In the genomic region with DNA sequence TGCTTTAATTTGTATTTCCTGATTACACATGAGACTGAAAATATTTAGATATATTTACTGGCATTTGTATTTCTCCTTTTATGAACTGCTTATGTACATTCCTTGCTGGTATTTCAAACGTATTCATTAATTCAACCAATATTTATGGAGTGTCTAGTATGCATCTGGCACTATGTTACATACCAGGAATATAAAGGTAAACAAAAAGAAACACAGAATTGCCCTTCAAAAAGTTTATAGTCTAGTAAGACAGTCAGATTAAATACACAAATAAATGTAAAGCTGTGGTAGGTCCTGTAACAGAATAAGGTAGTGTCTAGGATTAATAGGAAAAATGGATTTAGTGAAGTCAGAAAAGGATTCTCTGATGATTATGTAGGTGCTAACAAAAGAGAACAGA, we compare ENCODE assay signal across 25 cellular contexts.
DNase-seq lines count a peak whose midpoint lies in the region; ATAC-seq and TF ChIP-seq lines count a peak whose summit lies in the region.
"Had no signal": no experiment of that assay in that cellular context is flagged by ENCODE, and none has a peak within 500 bp of the region (broad histone marks: within the 10 kb centered on the region; RNA-seq: fewer than 3 reads in every experiment).

No MANE protein-coding gene starts in this region.

- H3K9me3 ChIP-seq in parathyroid adenoma (ENCODE audit: control insufficient read depth, low read length), result no peaks in the 10 kb centered on the region
- H3K9me3 ChIP-seq in ovary, result no peaks in the 10 kb centered on the region
- no peaks in the 10 kb centered on the region for H3K9me3 ChIP-seq in mucosa of descending colon
- H3K9me3 ChIP-seq: adrenal gland, BE2C, Caco-2 had no signal

- H3K79me2 ChIP-seq in parathyroid adenoma, result peaks cover 15% of the 10 kb centered on the region

- H3K27me3 ChIP-seq in parathyroid adenoma (ENCODE audit: control insufficient read depth, insufficient read depth, low read length), result no peaks in the 10 kb centered on the region
- no peaks in the 10 kb centered on the region for H3K27me3 ChIP-seq in ovary
- H3K27me3 ChIP-seq: adrenal gland, BE2C, MG63, upper lobe of left lung had no signal

- H3K9me3 Mint-ChIP-seq in activated CD8-positive, alpha-beta memory T cell treated with anti-CD3 and anti-CD28 coated beads, Interleukin-2, amount 10 ng/mL, durations not matched to agents 7 days and 5 days (ENCODE audit: low read depth), result peaks cover 9% of the 10 kb centered on the region
- H3K9me3 Mint-ChIP-seq in endothelial cell (ENCODE audit: unreplicated experiment), result no peaks in the 10 kb centered on the region

- TF ChIP-seq CTCF in LNCaP clone FGC (IDR thresholded peaks at IDR 0.05; ENCODE audit: control insufficient read depth, extremely low read depth, insufficient read depth) (no peak), endothelial cell (IDR thresholded peaks at IDR 0.05; ENCODE audit: unreplicated experiment) (no peak), parathyroid adenoma (IDR thresholded peaks at IDR 0.05) (no peak), ovary (IDR thresholded peaks at IDR 0.05) (no peak), mucosa of descending colon (IDR thresholded peaks at IDR 0.05) (no peak)

- H3K9ac ChIP-seq in parathyroid adenoma, result no peak overlapping the region

- no peaks in the 10 kb centered on the region for H3K36me3 ChIP-seq in parathyroid adenoma (ENCODE audit: control insufficient read depth, insufficient read depth, low read length)
- H3K36me3 ChIP-seq in ovary, result no peaks in the 10 kb centered on the region
- H3K36me3 ChIP-seq in mucosa of descending colon (ENCODE audit: low read depth), result no peaks in the 10 kb centered on the region

- DNase-seq in activated CD8-positive, alpha-beta memory T cell treated with anti-CD3 and anti-CD28 coated beads, Interleukin-2, amount 10 ng/mL, durations not matched to agents 7 days and 5 days, result no peak
- DNase-seq in activated CD8-positive, alpha-beta memory T cell treated with anti-CD3 and anti-CD28 coated beads, Interleukin-2, amount 50 U/mL, for 4 hours, result no peak
- DNase-seq in LNCaP clone FGC (ENCODE audit: low read depth) (peak; percentile 85), endothelial cell (ENCODE audit: low spot score) (no peak), ovary (no peak), mucosa of descending colon (no peak), SKM-1 (lab: John Stamatoyannopoulos, UW; ENCODE audit: unreplicated experiment) (no peak)
- DNase-seq: activated gamma-delta T cell; adrenal gland; BE2C; Caco-2; kidney; MG63; NCI-H226; NCI-H774; RPMI8226; stimulated activated CD4-positive, alpha-beta T cell treated with anti-CD3 and anti-CD28 coated beads, Interleukin-2, amount 100 ng/mL, for 24 hours; substantia nigra; upper lobe of left lung; WERI-Rb-1 had no signal

- peaks cover 42% of the 10 kb centered on the region for H3K36me3 Mint-ChIP-seq in activated CD8-positive, alpha-beta memory T cell treated with anti-CD3 and anti-CD28 coated beads, Interleukin-2, amount 10 ng/mL, durations not matched to agents 7 days and 5 days
- H3K36me3 Mint-ChIP-seq in endothelial cell (ENCODE audit: low read depth, unreplicated experiment), result peaks cover 18% of the 10 kb centered on the region

- H3K4me3 Mint-ChIP-seq in activated CD8-positive, alpha-beta memory T cell treated with anti-CD3 and anti-CD28 coated beads, Interleukin-2, amount 10 ng/mL, durations not matched to agents 7 days and 5 days, result no peak overlapping the region
- no peak overlapping the region for H3K4me3 Mint-ChIP-seq in endothelial cell (ENCODE audit: unreplicated experiment)

- no peak for TF ChIP-seq EP300 in ovary (IDR thresholded peaks at IDR 0.05)

- intact Hi-C loops in ovary (cut with DNase I), result no loop called here
- intact Hi-C loops in mucosa of descending colon (cut with DNase I, micrococcal nuclease), result no loop called here

- no peaks in the 10 kb centered on the region for H3K4me1 ChIP-seq in parathyroid adenoma
- H3K4me1 ChIP-seq in ovary (ENCODE audit: insufficient read depth), result peaks cover 10% of the 10 kb centered on the region
- H3K4me1 ChIP-seq in mucosa of descending colon (ENCODE audit: low read depth), result no peaks in the 10 kb centered on the region
- H3K4me1 ChIP-seq: BE2C had no signal

- no peak overlapping the region for H2AFZ ChIP-seq in parathyroid adenoma

- CTCF ChIA-PET in activated CD8-positive, alpha-beta memory T cell treated with anti-CD3 and anti-CD28 coated beads, Interleukin-2, amount 10 ng/mL, durations not matched to agents 7 days and 5 days (lab: Charles Lee), result no interaction called here

- H3K27me3 Mint-ChIP-seq in activated CD8-positive, alpha-beta memory T cell treated with anti-CD3 and anti-CD28 coated beads, Interleukin-2, amount 10 ng/mL, durations not matched to agents 7 days and 5 days, result no peaks in the 10 kb centered on the region
- peaks cover 2% of the 10 kb centered on the region for H3K27me3 Mint-ChIP-seq in endothelial cell (ENCODE audit: unreplicated experiment)

- H3K27ac ChIP-seq in parathyroid adenoma (peak overlapping the region; percentile 22), ovary (no peak overlapping the region)
- H3K27ac ChIP-seq: adrenal gland, coronary artery, WERI-Rb-1 had no signal

- H3K4me2 ChIP-seq in parathyroid adenoma (ENCODE audit: low read length), result no peak overlapping the region

- H3K4me3 ChIP-seq in LNCaP clone FGC (ENCODE audit: low read depth, low read length) (no peak overlapping the region), parathyroid adenoma (ENCODE audit: low read depth, low read length) (no peak overlapping the region), ovary (no peak overlapping the region), mucosa of descending colon (no peak overlapping the region)
- H3K4me3 ChIP-seq: adrenal gland, coronary artery, lung, MG63, skin epidermis, upper lobe of left lung had no signal

- peak overlapping the region; percentile 7 for H3K27ac Mint-ChIP-seq in activated CD8-positive, alpha-beta memory T cell treated with anti-CD3 and anti-CD28 coated beads, Interleukin-2, amount 10 ng/mL, durations not matched to agents 7 days and 5 days
- H3K27ac Mint-ChIP-seq in endothelial cell (ENCODE audit: unreplicated experiment), result peak overlapping the region; percentile 67

- no peak for ATAC-seq in activated CD8-positive, alpha-beta memory T cell treated with anti-CD3 and anti-CD28 coated beads, Interleukin-2, amount 10 ng/mL, durations not matched to agents 7 days and 5 days
- no peak for ATAC-seq in mucosa of descending colon
- ATAC-seq: HCT116 had no signal

- 24 to 39% (median 35%) methylated on average over 1 of the region's 1 CpG for WGBS in ovary, 3 donors

- no peak for TF ChIP-seq POLR2A in ovary (IDR thresholded peaks at IDR 0.05)

- peaks cover 31% of the 10 kb centered on the region for H3K4me1 Mint-ChIP-seq in activated CD8-positive, alpha-beta memory T cell treated with anti-CD3 and anti-CD28 coated beads, Interleukin-2, amount 10 ng/mL, durations not matched to agents 7 days and 5 days
- H3K4me1 Mint-ChIP-seq in endothelial cell (ENCODE audit: unreplicated experiment), result peaks cover 46% of the 10 kb centered on the region
